In genomic region chr16:89602952-89603590, GRCh38 we compare ENCODE assay signal across 1 cellular context.
TF ChIP-seq lines count a peak whose summit lies in the region.

No MANE protein-coding gene starts in this region.

TF ChIP-seq in H1, 55 proteins besides CTCF, POLR2A, EP300 and RAD21:
- TF ChIP-seq NRF1 (IDR thresholded peaks at IDR 0.05; ENCODE audit: low read depth, low read length) (no peak), GABPA (IDR thresholded peaks at IDR 0.05; ENCODE audit: borderline replicate concordance, insufficient read depth, low read length) (no peak)
